ENCODE assay signal across 32 cellular contexts in genomic region chr2:176686328-176686727, GRCh38.
"Had no signal": no experiment of that assay in that cellular context is flagged by ENCODE, and none has a peak within 500 bp of the region (broad histone marks: within the 10 kb centered on the region; RNA-seq: fewer than 3 reads in every experiment).

No MANE protein-coding gene starts in this region.

- H3K27ac ChIP-seq: breast epithelium, coronary artery, dorsolateral prefrontal cortex had no signal

- H3K4me3 ChIP-seq: adrenal gland, breast epithelium, coronary artery, dorsolateral prefrontal cortex had no signal

- H3K4me1 Mint-ChIP-seq: activated CD4-positive, alpha-beta T cell treated with anti-CD3 and anti-CD28 coated beads for 36 hours; activated CD4-positive, alpha-beta T cell treated with anti-CD3 and anti-CD28 coated beads, Interleukin-2, amount 10 ng/mL, durations not matched to agents 24 days and 14 days; activated CD8-positive, alpha-beta memory T cell treated with anti-CD3 and anti-CD28 coated beads, Interleukin-2, amount 10 ng/mL, durations not matched to agents 7 days and 5 days; activated naive CD4-positive, alpha-beta T cell treated with anti-CD3 and anti-CD28 coated beads, Interleukin-2, amount 50 U/mL, for 24 hours; activated naive CD8-positive, alpha-beta T cell treated with anti-CD3 and anti-CD28 coated beads for 36 hours; activated naive CD8-positive, alpha-beta T cell treated with anti-CD3 and anti-CD28 coated beads, Interleukin-2, amount 50 U/mL, for 24 hours; central memory CD8-positive, alpha-beta T cell had no signal

- H3K9me3 Mint-ChIP-seq: activated CD4-positive, alpha-beta memory T cell treated with anti-CD3 and anti-CD28 coated beads for 36 hours; activated CD4-positive, alpha-beta T cell treated with anti-CD3 and anti-CD28 coated beads, Interleukin-2, amount 10 ng/mL, durations not matched to agents 24 days and 14 days; activated naive CD4-positive, alpha-beta T cell treated with anti-CD3 and anti-CD28 coated beads for 36 hours; activated naive CD4-positive, alpha-beta T cell treated with anti-CD3 and anti-CD28 coated beads, Interleukin-2, amount 50 U/mL, for 24 hours; activated naive CD8-positive, alpha-beta T cell treated with anti-CD3 and anti-CD28 coated beads for 36 hours; activated naive CD8-positive, alpha-beta T cell treated with anti-CD3 and anti-CD28 coated beads, Interleukin-2, amount 50 U/mL, for 24 hours; activated T-helper 1 cell treated with anti-CD3 and anti-CD28 coated beads, Interleukin-12 subunit alpha, Interleukin-12 subunit beta, Interleukin-2, Interleukin-4 antibody, amounts not matched to agents 30 ng/mL and 10 ng/mL and 1 ng/mL, durations not matched to agents 14 hours and 24 hours and 36 hours; activated T-helper 2 cell treated with anti-CD3 and anti-CD28 coated beads, Interferon-gamma antibody, Interleukin-2, Interleukin-4, amounts not matched to agents 10 μg/mL and 5 μg/mL and 100 μg/mL, durations not matched to agents 14 hours and 24 hours and 36 hours; brain; central memory CD8-positive, alpha-beta T cell; dendritic cell treated with granulocyte-macrophage colony-stimulating factor and Interleukin-4, amounts not matched to agents 40 ng/mL and 50 ng/mL, for 4 days; endodermal cell had no signal

- H3K36me3 ChIP-seq: adrenal gland, breast epithelium had no signal

- H3K4me3 Mint-ChIP-seq: activated CD4-positive, alpha-beta memory T cell treated with anti-CD3 and anti-CD28 coated beads for 36 hours; activated CD4-positive, alpha-beta T cell treated with anti-CD3 and anti-CD28 coated beads for 36 hours; activated CD4-positive, alpha-beta T cell treated with anti-CD3 and anti-CD28 coated beads, Interleukin-2, amount 10 ng/mL, durations not matched to agents 24 days and 14 days; activated CD8-positive, alpha-beta memory T cell treated with anti-CD3 and anti-CD28 coated beads, Interleukin-2, amount 10 ng/mL, durations not matched to agents 7 days and 5 days; activated CD8-positive, alpha-beta T cell treated with anti-CD3 and anti-CD28 coated beads, Interleukin-2, amount 10 ng/mL, durations not matched to agents 7 days and 5 days; activated naive CD4-positive, alpha-beta T cell treated with anti-CD3 and anti-CD28 coated beads for 36 hours; activated naive CD4-positive, alpha-beta T cell treated with anti-CD3 and anti-CD28 coated beads, Interleukin-2, amount 50 U/mL, for 24 hours; activated naive CD8-positive, alpha-beta T cell treated with anti-CD3 and anti-CD28 coated beads for 36 hours; activated naive CD8-positive, alpha-beta T cell treated with anti-CD3 and anti-CD28 coated beads, Interleukin-2, amount 50 U/mL, for 24 hours; activated T-helper 1 cell treated with anti-CD3 and anti-CD28 coated beads, Interleukin-12 subunit alpha, Interleukin-12 subunit beta, Interleukin-2, Interleukin-4 antibody, amounts not matched to agents 30 ng/mL and 10 ng/mL and 1 ng/mL, durations not matched to agents 14 hours and 24 hours and 36 hours; brain; central memory CD8-positive, alpha-beta T cell; dendritic cell treated with granulocyte-macrophage colony-stimulating factor and Interleukin-4, amounts not matched to agents 40 ng/mL and 50 ng/mL, for 4 days; endodermal cell had no signal

- H3K36me3 Mint-ChIP-seq: activated CD4-positive, alpha-beta memory T cell treated with anti-CD3 and anti-CD28 coated beads for 36 hours; activated CD8-positive, alpha-beta memory T cell treated with anti-CD3 and anti-CD28 coated beads, Interleukin-2, amount 10 ng/mL, durations not matched to agents 7 days and 5 days; activated naive CD4-positive, alpha-beta T cell treated with anti-CD3 and anti-CD28 coated beads, Interleukin-2, amount 50 U/mL, for 24 hours; activated naive CD8-positive, alpha-beta T cell treated with anti-CD3 and anti-CD28 coated beads for 36 hours; brain had no signal

- H3K4me1 ChIP-seq: breast epithelium had no signal

- ATAC-seq: activated CD4-positive, alpha-beta T cell treated with anti-CD3 and anti-CD28 coated beads for 36 hours; activated CD8-positive, alpha-beta memory T cell treated with anti-CD3 and anti-CD28 coated beads, Interleukin-2, amount 10 ng/mL, durations not matched to agents 7 days and 5 days; activated CD8-positive, alpha-beta T cell treated with anti-CD3 and anti-CD28 coated beads, Interleukin-2, amount 10 ng/mL, durations not matched to agents 7 days and 5 days; activated naive CD8-positive, alpha-beta T cell treated with anti-CD3 and anti-CD28 coated beads, Interleukin-2, amount 50 U/mL, for 24 hours; esophagus mucosa had no signal

- H3K27ac Mint-ChIP-seq: activated CD4-positive, alpha-beta memory T cell treated with anti-CD3 and anti-CD28 coated beads for 36 hours; activated CD4-positive, alpha-beta T cell treated with anti-CD3 and anti-CD28 coated beads for 36 hours; activated CD4-positive, alpha-beta T cell treated with anti-CD3 and anti-CD28 coated beads, Interleukin-2, amount 10 ng/mL, durations not matched to agents 24 days and 14 days; activated CD8-positive, alpha-beta memory T cell treated with anti-CD3 and anti-CD28 coated beads, Interleukin-2, amount 10 ng/mL, durations not matched to agents 7 days and 5 days; activated CD8-positive, alpha-beta T cell treated with anti-CD3 and anti-CD28 coated beads, Interleukin-2, amount 10 ng/mL, durations not matched to agents 7 days and 5 days; activated naive CD4-positive, alpha-beta T cell treated with anti-CD3 and anti-CD28 coated beads for 36 hours; activated naive CD4-positive, alpha-beta T cell treated with anti-CD3 and anti-CD28 coated beads, Interleukin-2, amount 50 U/mL, for 24 hours; activated naive CD8-positive, alpha-beta T cell treated with anti-CD3 and anti-CD28 coated beads for 36 hours; activated naive CD8-positive, alpha-beta T cell treated with anti-CD3 and anti-CD28 coated beads, Interleukin-2, amount 50 U/mL, for 24 hours; activated T-helper 1 cell treated with anti-CD3 and anti-CD28 coated beads, Interleukin-12 subunit alpha, Interleukin-12 subunit beta, Interleukin-2, Interleukin-4 antibody, amounts not matched to agents 30 ng/mL and 10 ng/mL and 1 ng/mL, durations not matched to agents 14 hours and 24 hours and 36 hours; activated T-helper 2 cell treated with anti-CD3 and anti-CD28 coated beads, Interferon-gamma antibody, Interleukin-2, Interleukin-4, amounts not matched to agents 10 μg/mL and 5 μg/mL and 100 μg/mL, durations not matched to agents 14 hours and 24 hours and 36 hours; dendritic cell treated with granulocyte-macrophage colony-stimulating factor and Interleukin-4, amounts not matched to agents 40 ng/mL and 50 ng/mL, for 4 days; endodermal cell had no signal

- H3K9me3 ChIP-seq: adrenal gland, breast epithelium had no signal

- H3K27me3 ChIP-seq: adrenal gland, breast epithelium had no signal

- DNase-seq: activated CD4-positive, alpha-beta memory T cell treated with anti-CD3 and anti-CD28 coated beads for 36 hours; activated CD4-positive, alpha-beta T cell treated with anti-CD3 and anti-CD28 coated beads for 36 hours; activated CD4-positive, alpha-beta T cell treated with anti-CD3 and anti-CD28 coated beads, Interleukin-2, amount 10 ng/mL, durations not matched to agents 24 days and 14 days; activated CD4-positive, CD25-positive, alpha-beta regulatory T cell; activated CD4-positive, CD25-positive, alpha-beta regulatory T cell treated with anti-CD3 and anti-CD28 coated beads, Interleukin-2, amount 50 U/mL, for 72 hours; activated CD8-positive, alpha-beta memory T cell treated with anti-CD3 and anti-CD28 coated beads, Interleukin-2, amount 10 ng/mL, durations not matched to agents 7 days and 5 days; activated CD8-positive, alpha-beta memory T cell treated with anti-CD3 and anti-CD28 coated beads, Interleukin-2, amount 50 U/mL, for 4 hours; activated CD8-positive, alpha-beta T cell treated with anti-CD3 and anti-CD28 coated beads, Interleukin-2, amount 10 ng/mL, durations not matched to agents 7 days and 5 days; activated effector memory CD4-positive, alpha-beta T cell treated with anti-CD3 and anti-CD28 coated beads, Interleukin-2, amount 50 U/mL, for 16 hours; activated naive CD4-positive, alpha-beta T cell treated with anti-CD3 and anti-CD28 coated beads for 36 hours; activated naive CD8-positive, alpha-beta T cell treated with anti-CD3 and anti-CD28 coated beads for 36 hours; activated naive CD8-positive, alpha-beta T cell treated with anti-CD3 and anti-CD28 coated beads, Interleukin-2, amount 50 U/mL, for 24 hours; activated T-cell treated with anti-CD3 and anti-CD28 coated beads, Interleukin-2, amount 50 U/mL, for 1 hour; activated T-cell treated with anti-CD3 and anti-CD28 coated beads, Interleukin-2, amount 50 U/mL, for 48 hours; amygdala; aorta; dorsolateral prefrontal cortex; effector memory CD4-positive, alpha-beta T cell; endodermal cell; foreskin fibroblast; head of caudate nucleus; T-helper 2 cell had no signal
